14 cellular contexts compared by ENCODE assay signal in genomic region chr21:38269567-38269917, GRCh38. TPM values are rescaled to one million over a fixed set of nuclear protein-coding genes. Genes with fewer than 3 reads are reported as not detected.
DNase-seq lines count a peak whose midpoint lies in the region; ATAC-seq and TF ChIP-seq lines count a peak whose summit lies in the region.
"Had no signal": no experiment of that assay in that cellular context is flagged by ENCODE, and none has a peak within 500 bp of the region (broad histone marks: within the 10 kb centered on the region; RNA-seq: fewer than 3 reads in every experiment).

No MANE protein-coding gene starts in this region.

- peaks cover 33% of the 10 kb centered on the region for H3K4me1 Mint-ChIP-seq in nephron

- no peaks in the 10 kb centered on the region for H3K9me3 Mint-ChIP-seq in nephron

- no peaks in the 10 kb centered on the region for H3K4me1 ChIP-seq in left ventricle myocardium inferior

- no peaks in the 10 kb centered on the region for H3K9me3 ChIP-seq in left ventricle myocardium inferior (replicated peaks)

- ATAC-seq in GM18870 (IDR thresholded peaks at IDR 0.05; ENCODE audit: unreplicated experiment) = peak; percentile 78
- peak; percentile 65 for ATAC-seq in GM21717 (IDR thresholded peaks at IDR 0.05; ENCODE audit: unreplicated experiment)
- ATAC-seq in HG03442 (IDR thresholded peaks at IDR 0.05; ENCODE audit: unreplicated experiment) = peak; percentile 78
- no peak for ATAC-seq in esophagus mucosa
- no peak for ATAC-seq in left lobe of liver

- peaks cover 10% of the 10 kb centered on the region for H3K36me3 Mint-ChIP-seq in nephron (ENCODE audit: low read depth)
- H3K36me3 Mint-ChIP-seq: type B pancreatic cell had no signal

- H3K4me3 ChIP-seq in left ventricle myocardium inferior = no peak overlapping the region
- H3K4me3 ChIP-seq: lung had no signal

- DNase-seq in left ventricle myocardium inferior = no peak
- DNase-seq in HUDEP-2 (lab: John Stamatoyannopoulos, UW; ENCODE audit: unreplicated experiment in 76 of 76) = no peak
- no peak for DNase-seq in left lobe of liver (ENCODE audit: low spot score)
- DNase-seq: DND-41; NCI-H2081; stimulated activated CD4-positive, alpha-beta T cell treated with anti-CD3 and anti-CD28 coated beads, Interleukin-15, amount 100 ng/mL, for 24 hours had no signal

- intact Hi-C loops in left ventricle myocardium inferior (cut with micrococcal nuclease) = no loop called here

- H3K27me3 ChIP-seq in left ventricle myocardium inferior (ENCODE audit: low read depth) = no peaks in the 10 kb centered on the region

- TF ChIP-seq CTCF in nephron (IDR thresholded peaks at IDR 0.05; ENCODE audit: unreplicated experiment in 3 of 3) (no peak), left ventricle myocardium inferior (IDR thresholded peaks at IDR 0.05; ENCODE audit: borderline replicate concordance) (no peak)

- peaks cover 12% of the 10 kb centered on the region for H3K27me3 Mint-ChIP-seq in nephron (ENCODE audit: low read depth)

- H3K4me3 Mint-ChIP-seq in nephron = no peak overlapping the region
- H3K4me3 Mint-ChIP-seq: T-helper 1 cell treated with Interleukin-12 subunit alpha and Interleukin-12 subunit beta and Interleukin-4 antibody, amounts not matched to agents 30 μg/mL and 1 μg/mL, for 36 hours; type B pancreatic cell had no signal

- H3K27ac ChIP-seq in left ventricle myocardium inferior (replicated peaks) = no peak overlapping the region

- peak overlapping the region; percentile 45 to 76 (median 64) for H3K27ac Mint-ChIP-seq in nephron
- H3K27ac Mint-ChIP-seq: T-helper 1 cell treated with Interleukin-12 subunit alpha and Interleukin-12 subunit beta and Interleukin-4 antibody, amounts not matched to agents 30 μg/mL and 1 μg/mL, for 36 hours had no signal

- no peaks in the 10 kb centered on the region for H3K36me3 ChIP-seq in left ventricle myocardium inferior

RNA-seq across cellular contexts. Expression of gene KCNJ15, which starts 12.8 kb away (rescaled TPM):
- total RNA-seq in left ventricle myocardium inferior (0.30 TPM), esophagus mucosa (15.5 TPM), left lobe of liver (1.8 TPM)

Comparison
In these comparisons a context has a peak if more than half of its experiments do, and no peak if none do; other contexts are left out.
1. ATAC-seq: peak in GM18870 (single experiment), GM21717 (single experiment) and HG03442 (single experiment); none in esophagus mucosa (single experiment) and left lobe of liver (single experiment).